ENCODE assay signal across 8 cellular contexts in genomic region chr3:14633819-14634424, GRCh38. TPM values are rescaled to one million over a fixed set of nuclear protein-coding genes. Genes with fewer than 3 reads are reported as not detected.
A peak's percentile ranks its signal among the peaks of the same experiment; 100 is the strongest.
DNase-seq lines count a peak whose midpoint lies in the region; ATAC-seq, FAIRE-seq and TF ChIP-seq lines count a peak whose summit lies in the region.

No MANE protein-coding gene starts in this region.

- no peak overlapping the region for H2AK5ac ChIP-seq in neuronal stem cell (ENCODE audit: low read depth, low read length)

- no peak overlapping the region for H3K4me3 Mint-ChIP-seq in activated CD8-positive, alpha-beta memory T cell treated with anti-CD3 and anti-CD28 coated beads, Interleukin-2, amount 10 ng/mL, durations not matched to agents 7 days and 5 days

- ATAC-seq in activated CD8-positive, alpha-beta memory T cell treated with anti-CD3 and anti-CD28 coated beads, Interleukin-2, amount 10 ng/mL, durations not matched to agents 7 days and 5 days = peak; percentile 68
- peak; percentile 67 for ATAC-seq in esophagus mucosa
- no peak for ATAC-seq in HG02610 (IDR thresholded peaks at IDR 0.05; ENCODE audit: unreplicated experiment)

- WGBS in neuronal stem cell (ENCODE audit: extremely low coverage in 2 of 2, insufficient read length in 2 of 2, insufficient replicate concordance in 1 of 2), 2 donors = no CpG with 5 or more reads among the region's 8 CpGs

- H3K27ac ChIP-seq in neuronal stem cell (replicated peaks; ENCODE audit: low read length) (no peak overlapping the region), uterus (no peak overlapping the region)

- H4K8ac ChIP-seq in neuronal stem cell (ENCODE audit: low read depth, low read length) = no peak overlapping the region

- CTCF ChIA-PET in activated CD8-positive, alpha-beta memory T cell treated with anti-CD3 and anti-CD28 coated beads, Interleukin-2, amount 10 ng/mL, durations not matched to agents 7 days and 5 days (lab: Charles Lee) = interaction anchor here (1.1 kb wide), 2 partner anchors 146 to 287 kb away, joined by 3 to 4 read pairs; no protein-coding TSS in a partner anchor

- H3K9ac ChIP-seq in neuronal stem cell (ENCODE audit: low read depth, low read length, poor library complexity) = no peak overlapping the region

- peak; percentile 52 for DNase-seq in 8988T
- peak; percentile 41 for DNase-seq in GM12891 (ENCODE audit: insufficient read length, low spot score)
- DNase-seq in NCI-H69 (lab: John Stamatoyannopoulos, UW) = peak; percentile 55
- peak; percentile 66 for DNase-seq in activated CD8-positive, alpha-beta memory T cell treated with anti-CD3 and anti-CD28 coated beads, Interleukin-2, amount 10 ng/mL, durations not matched to agents 7 days and 5 days
- DNase-seq in neuronal stem cell (ENCODE audit: low spot score) = peak; percentile 23
- no peak for DNase-seq in uterus

- H3K14ac ChIP-seq in neuronal stem cell (ENCODE audit: low read length) = no peak overlapping the region

- H3K4me1 Mint-ChIP-seq in activated CD8-positive, alpha-beta memory T cell treated with anti-CD3 and anti-CD28 coated beads, Interleukin-2, amount 10 ng/mL, durations not matched to agents 7 days and 5 days = no peaks in the 10 kb centered on the region

- H3K4me2 ChIP-seq in neuronal stem cell (ENCODE audit: insufficient read depth, low read length, poor library complexity, severe bottlenecking) = no peak overlapping the region

- no peaks in the 10 kb centered on the region for H3K9me3 Mint-ChIP-seq in activated CD8-positive, alpha-beta memory T cell treated with anti-CD3 and anti-CD28 coated beads, Interleukin-2, amount 10 ng/mL, durations not matched to agents 7 days and 5 days (ENCODE audit: low read depth)

- H3K27me3 ChIP-seq in neuronal stem cell (ENCODE audit: control insufficient read depth in 3 of 3, insufficient read depth in 3 of 3, low read depth in 1 of 3, low read length in 3 of 3) = peaks cover 0 to 30% (median 0%) of the 10 kb centered on the region in 3 experiments
- H3K27me3 ChIP-seq in uterus = no peaks in the 10 kb centered on the region

- intact Hi-C loops in uterus (cut with DNase I; ENCODE audit: low total_unique reads) = no loop called here

- TF ChIP-seq POLR2A in GM12891 (IDR thresholded peaks at IDR 0.05; ENCODE audit: low read depth, low read length) (no peak), uterus (IDR thresholded peaks at IDR 0.05) (no peak)

- no peak overlapping the region for H2BK15ac ChIP-seq in neuronal stem cell (ENCODE audit: low read length)

- H2AFZ ChIP-seq in neuronal stem cell (ENCODE audit: low read length) = no peak overlapping the region

- H3K23ac ChIP-seq in neuronal stem cell (ENCODE audit: low read depth, low read length, poor library complexity) = no peak overlapping the region

- no peak overlapping the region for H2BK120ac ChIP-seq in neuronal stem cell (ENCODE audit: low read depth, low read length)

- no peak overlapping the region for H2BK12ac ChIP-seq in neuronal stem cell (ENCODE audit: low read length)

- H3K4ac ChIP-seq in neuronal stem cell (ENCODE audit: low read length) = no peak overlapping the region

- H3K27ac Mint-ChIP-seq in activated CD8-positive, alpha-beta memory T cell treated with anti-CD3 and anti-CD28 coated beads, Interleukin-2, amount 10 ng/mL, durations not matched to agents 7 days and 5 days = no peak overlapping the region

- H3K9me3 ChIP-seq in neuronal stem cell (replicated peaks in 1 of 2; ENCODE audit: control insufficient read depth in 2 of 2, insufficient read depth in 1 of 2, low read depth in 1 of 2, low read length in 2 of 2) (peaks cover 0 to 4% of the 10 kb centered on the region in 2 donors), uterus (no peaks in the 10 kb centered on the region)

- peak; percentile 92 for FAIRE-seq in GM12891 (lab: Jason Lieb, UNC)

- H3K79me1 ChIP-seq in neuronal stem cell (ENCODE audit: low read depth, low read length) = no peaks in the 10 kb centered on the region

- TF ChIP-seq CTCF in uterus (IDR thresholded peaks at IDR 0.05) = peak; percentile 27 to 51 (median 36)

- peaks cover 40% of the 10 kb centered on the region for H3K27me3 Mint-ChIP-seq in activated CD8-positive, alpha-beta memory T cell treated with anti-CD3 and anti-CD28 coated beads, Interleukin-2, amount 10 ng/mL, durations not matched to agents 7 days and 5 days

- H3K4me3 ChIP-seq in neuronal stem cell (ENCODE audit: low read length in 2 of 2) = no peak overlapping the region
- H3K4me3 ChIP-seq in uterus = no peak overlapping the region

- no peak overlapping the region for H3K18ac ChIP-seq in neuronal stem cell (ENCODE audit: low read length)

- H3K4me1 ChIP-seq in neuronal stem cell (ENCODE audit: control insufficient read depth in 2 of 2, insufficient read depth in 1 of 2, low read depth in 1 of 2, low read length in 2 of 2) (peaks cover 0 to 2% of the 10 kb centered on the region in 2 donors), uterus (no peaks in the 10 kb centered on the region)

- H3K36me3 ChIP-seq in neuronal stem cell (replicated peaks in 1 of 2; ENCODE audit: control insufficient read depth in 2 of 2, insufficient read depth in 2 of 2, low read length in 2 of 2) (no peaks in the 10 kb centered on the region), uterus (no peaks in the 10 kb centered on the region)

- no peaks in the 10 kb centered on the region for H3K36me3 Mint-ChIP-seq in activated CD8-positive, alpha-beta memory T cell treated with anti-CD3 and anti-CD28 coated beads, Interleukin-2, amount 10 ng/mL, durations not matched to agents 7 days and 5 days

- H2BK5ac ChIP-seq in neuronal stem cell (ENCODE audit: low read length) = no peak overlapping the region

- no peak overlapping the region for H4K91ac ChIP-seq in neuronal stem cell (ENCODE audit: low read depth, low read length, poor library complexity)

TF ChIP-seq in GM12891, 5 proteins besides CTCF, POLR2A, EP300 and RAD21:
- TF ChIP-seq TAF1 (IDR thresholded peaks at IDR 0.05; ENCODE audit: low read depth, low read length) (no peak), SPI1 (IDR thresholded peaks at IDR 0.05; ENCODE audit: low read depth, low read length) (no peak; the same call in 1 of the 2 replicates), PAX5 (IDR thresholded peaks at IDR 0.05; ENCODE audit: insufficient read depth, low read length, severe bottlenecking) (no peak), POU2F2 (IDR thresholded peaks at IDR 0.05; ENCODE audit: low read depth, low read length) (no peak), POLR2AphosphoS5 (IDR thresholded peaks at IDR 0.05; ENCODE audit: low read depth, low read length) (no peak)

RNA-seq across cellular contexts. Expression of gene CCDC174, which starts 17.6 kb away (rescaled TPM):
- polyA plus RNA-seq in GM12891 (2012; ENCODE audit: low read depth, missing spikeins) = 10.7 TPM
- total RNA-seq in activated CD8-positive, alpha-beta memory T cell treated with anti-CD3 and anti-CD28 coated beads, Interleukin-2, amount 10 ng/mL, durations not matched to agents 7 days and 5 days = 10 to 100 TPM; 18.7 to 21.2 TPM
- total RNA-seq in esophagus mucosa = 9.9 TPM
- polyA plus RNA-seq in neuronal stem cell (2013, experiment 1 of 2) = 15.4 TPM
- polyA plus RNA-seq in neuronal stem cell (2013, experiment 2 of 2) = 16.2 TPM
- 10 to 100 TPM in 2 of 4 donors, 1 to 10 TPM in 2; 5.3 to 33.1 (median 14.4) TPM for total RNA-seq in uterus

RNA-seq across cellular contexts. Expression of gene C3orf20, which starts 41.0 kb away (rescaled TPM):
- polyA plus RNA-seq in GM12891 (2012; ENCODE audit: low read depth, missing spikeins) = 0.27 TPM
- under 1 TPM in 1 of 2 experiments, not detected in 1; 0.16 TPM for total RNA-seq in activated CD8-positive, alpha-beta memory T cell treated with anti-CD3 and anti-CD28 coated beads, Interleukin-2, amount 10 ng/mL, durations not matched to agents 7 days and 5 days
- 0.24 TPM for total RNA-seq in esophagus mucosa
- not detected for polyA plus RNA-seq in neuronal stem cell (2013, experiment 1 of 2)
- not detected for polyA plus RNA-seq in neuronal stem cell (2013, experiment 2 of 2)
- total RNA-seq in uterus = under 1 TPM in 2 of 4 donors, not detected in 2; 0.07 to 0.73 TPM

Comparison
In these comparisons a context has a peak if more than half of its experiments do, and no peak if none do; other contexts are left out.
1. DNase-seq: peak in 8988T (single experiment), GM12891 (single experiment), NCI-H69 (single experiment), activated CD8-positive, alpha-beta memory T cell treated with anti-CD3 and anti-CD28 coated beads, Interleukin-2, amount 10 ng/mL, durations not matched to agents 7 days and 5 days (single experiment) and neuronal stem cell (single experiment); none in uterus (0 of 2).